ENCODE assay signal across 1 cellular context in the genomic region with DNA sequence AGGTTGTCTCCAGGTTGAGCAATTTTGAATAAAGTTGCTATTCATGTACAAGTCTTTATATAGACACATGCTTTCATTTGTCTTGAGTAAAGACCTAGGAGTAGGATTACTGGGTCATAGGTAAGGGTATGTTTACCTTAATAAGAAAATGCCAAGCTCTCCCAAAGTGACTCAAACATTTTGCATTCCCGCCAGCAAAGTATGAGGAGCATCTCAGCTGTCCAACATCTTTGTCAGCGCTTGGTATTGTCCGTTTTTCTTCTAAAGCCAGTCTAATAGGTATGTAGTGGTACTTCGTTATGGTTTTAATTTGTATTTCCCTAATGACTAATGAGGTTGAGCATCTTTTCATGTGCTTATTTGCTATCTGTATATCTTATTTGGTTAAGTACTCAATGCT.
TF ChIP-seq lines count a peak whose summit lies in the region.

No MANE protein-coding gene starts in this region.

TF ChIP-seq in IMR-90, 13 proteins besides CTCF, POLR2A, EP300 and RAD21:
- TF ChIP-seq, protein P1, sequence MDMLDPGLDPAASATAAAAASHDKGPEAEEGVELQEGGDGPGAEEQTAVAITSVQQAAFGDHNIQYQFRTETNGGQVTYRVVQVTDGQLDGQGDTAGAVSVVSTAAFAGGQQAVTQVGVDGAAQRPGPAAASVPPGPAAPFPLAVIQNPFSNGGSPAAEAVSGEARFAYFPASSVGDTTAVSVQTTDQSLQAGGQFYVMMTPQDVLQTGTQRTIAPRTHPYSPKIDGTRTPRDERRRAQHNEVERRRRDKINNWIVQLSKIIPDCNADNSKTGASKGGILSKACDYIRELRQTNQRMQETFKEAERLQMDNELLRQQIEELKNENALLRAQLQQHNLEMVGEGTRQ (IDR thresholded peaks at IDR 0.05; ENCODE audit: low read depth, low read length), result no peak
- TF ChIP-seq CHD1 (IDR thresholded peaks at IDR 0.05; ENCODE audit: low read depth, low read length) (no peak), RFX5 (IDR thresholded peaks at IDR 0.05; ENCODE audit: low read depth, low read length) (no peak), MXI1 (IDR thresholded peaks at IDR 0.05; ENCODE audit: borderline replicate concordance, low read depth, low read length) (no peak)
- TF ChIP-seq, protein P2, sequence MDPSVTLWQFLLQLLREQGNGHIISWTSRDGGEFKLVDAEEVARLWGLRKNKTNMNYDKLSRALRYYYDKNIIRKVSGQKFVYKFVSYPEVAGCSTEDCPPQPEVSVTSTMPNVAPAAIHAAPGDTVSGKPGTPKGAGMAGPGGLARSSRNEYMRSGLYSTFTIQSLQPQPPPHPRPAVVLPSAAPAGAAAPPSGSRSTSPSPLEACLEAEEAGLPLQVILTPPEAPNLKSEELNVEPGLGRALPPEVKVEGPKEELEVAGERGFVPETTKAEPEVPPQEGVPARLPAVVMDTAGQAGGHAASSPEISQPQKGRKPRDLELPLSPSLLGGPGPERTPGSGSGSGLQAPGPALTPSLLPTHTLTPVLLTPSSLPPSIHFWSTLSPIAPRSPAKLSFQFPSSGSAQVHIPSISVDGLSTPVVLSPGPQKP (IDR thresholded peaks at IDR 0.05; ENCODE audit: borderline replicate concordance, low read depth, low read length), result no peak
